In genomic region chr6:49986551-49986950, GRCh38 we compare ENCODE assay signal across 39 cellular contexts. TPM values are rescaled to one million over a fixed set of nuclear protein-coding genes. Genes with fewer than 3 reads are reported as not detected.
"Had no signal": no experiment of that assay in that cellular context is flagged by ENCODE, and none has a peak within 500 bp of the region (broad histone marks: within the 10 kb centered on the region; RNA-seq: fewer than 3 reads in every experiment).

No MANE protein-coding gene starts in this region.

- H3K4me3 ChIP-seq: adrenal gland, ascending aorta, body of pancreas, breast epithelium, cardiac muscle cell had no signal

- H3K36me3 ChIP-seq: adrenal gland, ascending aorta, brain microvascular endothelial cell, breast epithelium, cardiac muscle cell had no signal

- ATAC-seq: activated naive CD4-positive, alpha-beta T cell treated with anti-CD3 and anti-CD28 coated beads, Interleukin-2, amount 50 U/mL, for 72 hours; activated naive CD8-positive, alpha-beta T cell treated with anti-CD3 and anti-CD28 coated beads, Interleukin-2, amount 50 U/mL, for 24 hours; activated T-cell treated with anti-CD3 and anti-CD28 coated beads, Interleukin-2, amount 50 U/mL, for 4 hours; activated T-cell treated with anti-CD3 and anti-CD28 coated beads, Interleukin-2, amount 50 U/mL, for 72 hours; activated T-helper 17 cell treated with anti-CD3 and anti-CD28 coated beads, Interleukin-2, amount 50 U/mL, for 72 hours; body of pancreas had no signal

- H3K27me3 ChIP-seq: adrenal gland, ascending aorta, brain microvascular endothelial cell, breast epithelium, cardiac muscle cell had no signal

- H3K27ac ChIP-seq: adrenal gland, ascending aorta, body of pancreas, brain microvascular endothelial cell, breast epithelium, cardiac muscle cell had no signal

- H3K9me3 ChIP-seq: adrenal gland, ascending aorta, body of pancreas, breast epithelium had no signal

- DNase-seq: activated effector memory CD4-positive, alpha-beta T cell treated with anti-CD3 and anti-CD28 coated beads, Interleukin-2, amount 50 U/mL, for 16 hours; activated effector memory CD4-positive, alpha-beta T cell treated with Interleukin-2 at 50 U/mL for 16 hours; activated gamma-delta T cell; activated gamma-delta T cell treated with Interleukin-2 at 50 U/mL for 16 hours; activated naive CD4-positive, alpha-beta T cell; activated naive CD4-positive, alpha-beta T cell treated with anti-CD3 and anti-CD28 coated beads for 36 hours; activated naive CD4-positive, alpha-beta T cell treated with anti-CD3 and anti-CD28 coated beads, Interleukin-2, amount 10 ng/mL, durations not matched to agents 7 days and 5 days; activated naive CD4-positive, alpha-beta T cell treated with anti-CD3 and anti-CD28 coated beads, Interleukin-2, amount 50 U/mL, for 16 hours; activated naive CD4-positive, alpha-beta T cell treated with Interleukin-2 at 50 U/mL for 16 hours; activated naive CD8-positive, alpha-beta T cell treated with anti-CD3 and anti-CD28 coated beads for 36 hours; activated naive CD8-positive, alpha-beta T cell treated with anti-CD3 and anti-CD28 coated beads, Interleukin-2, amount 10 ng/mL, durations not matched to agents 7 days and 5 days; activated naive CD8-positive, alpha-beta T cell treated with anti-CD3 and anti-CD28 coated beads, Interleukin-2, amount 50 U/mL, for 24 hours; activated T-cell treated with anti-CD3 and anti-CD28 coated beads, Interleukin-2, amount 50 U/mL, for 24 hours; activated T-cell treated with anti-CD3 and anti-CD28 coated beads, Interleukin-2, amount 50 U/mL, for 4 hours; activated T-cell treated with anti-CD3 and anti-CD28 coated beads, Interleukin-2, amount 50 U/mL, for 48 hours; activated T-cell treated with anti-CD3 and anti-CD28 coated beads, Interleukin-2, amount 50 U/mL, for 72 hours; adrenal gland; amniotic stem cell; amygdala; anterior cingulate cortex; aorta; body of pancreas; brain microvascular endothelial cell; caudate nucleus; central memory CD4-positive, alpha-beta T cell; cerebellar nuclear complex had no signal

- FAIRE-seq: astrocyte, bronchial epithelial cell had no signal

- H3K4me1 ChIP-seq: adrenal gland, ascending aorta, body of pancreas, breast epithelium had no signal

RNA-seq across cellular contexts. Expression of gene DEFB113, which starts 17.1 kb away (rescaled TPM):
- total RNA-seq: activated naive CD4-positive, alpha-beta T cell treated with anti-CD3 and anti-CD28 coated beads for 36 hours; activated naive CD4-positive, alpha-beta T cell treated with anti-CD3 and anti-CD28 coated beads, Interleukin-2, amount 50 U/mL, for 72 hours; activated naive CD8-positive, alpha-beta T cell treated with anti-CD3 and anti-CD28 coated beads for 36 hours; activated naive CD8-positive, alpha-beta T cell treated with anti-CD3 and anti-CD28 coated beads, Interleukin-2, amount 10 ng/mL, durations not matched to agents 7 days and 5 days; activated T-cell treated with anti-CD3 and anti-CD28 coated beads, Interleukin-2, amount 50 U/mL, for 4 hours; activated T-cell treated with anti-CD3 and anti-CD28 coated beads, Interleukin-2, amount 50 U/mL, for 72 hours; activated T-helper 1 cell treated with anti-CD3 and anti-CD28 coated beads, Interleukin-12 subunit alpha, Interleukin-12 subunit beta, Interleukin-2, Interleukin-4 antibody, amounts not matched to agents 30 ng/mL and 10 ng/mL and 1 ng/mL, durations not matched to agents 14 hours and 24 hours and 36 hours; activated T-helper 17 cell treated with anti-CD3 and anti-CD28 coated beads, Interleukin-2, amount 50 U/mL, for 72 hours; activated T-helper 2 cell treated with anti-CD3 and anti-CD28 coated beads, Interferon-gamma antibody, Interleukin-2, Interleukin-4, amounts not matched to agents 10 μg/mL and 5 μg/mL and 100 μg/mL, durations not matched to agents 14 hours and 24 hours and 36 hours; adrenal gland; aorta; ascending aorta; astrocyte; body of pancreas; breast epithelium; bronchial epithelial cell; cardiac muscle cell; cardiac septum; cerebellum; chondrocyte had no signal
- polyA plus RNA-seq: adipose tissue, adrenal gland, aorta, cardiac muscle cell had no signal

RNA-seq across cellular contexts. Expression of gene DEFB114, which starts 22.6 kb away (rescaled TPM):
- total RNA-seq: activated naive CD4-positive, alpha-beta T cell treated with anti-CD3 and anti-CD28 coated beads for 36 hours; activated naive CD4-positive, alpha-beta T cell treated with anti-CD3 and anti-CD28 coated beads, Interleukin-2, amount 50 U/mL, for 72 hours; activated naive CD8-positive, alpha-beta T cell treated with anti-CD3 and anti-CD28 coated beads for 36 hours; activated naive CD8-positive, alpha-beta T cell treated with anti-CD3 and anti-CD28 coated beads, Interleukin-2, amount 10 ng/mL, durations not matched to agents 7 days and 5 days; activated T-cell treated with anti-CD3 and anti-CD28 coated beads, Interleukin-2, amount 50 U/mL, for 4 hours; activated T-cell treated with anti-CD3 and anti-CD28 coated beads, Interleukin-2, amount 50 U/mL, for 72 hours; activated T-helper 1 cell treated with anti-CD3 and anti-CD28 coated beads, Interleukin-12 subunit alpha, Interleukin-12 subunit beta, Interleukin-2, Interleukin-4 antibody, amounts not matched to agents 30 ng/mL and 10 ng/mL and 1 ng/mL, durations not matched to agents 14 hours and 24 hours and 36 hours; activated T-helper 17 cell treated with anti-CD3 and anti-CD28 coated beads, Interleukin-2, amount 50 U/mL, for 72 hours; activated T-helper 2 cell treated with anti-CD3 and anti-CD28 coated beads, Interferon-gamma antibody, Interleukin-2, Interleukin-4, amounts not matched to agents 10 μg/mL and 5 μg/mL and 100 μg/mL, durations not matched to agents 14 hours and 24 hours and 36 hours; adrenal gland; aorta; ascending aorta; astrocyte; body of pancreas; breast epithelium; bronchial epithelial cell; cardiac muscle cell; cardiac septum; cerebellum; chondrocyte had no signal
- polyA plus RNA-seq: adipose tissue, adrenal gland, aorta, cardiac muscle cell had no signal

RNA-seq across cellular contexts. Expression of gene DEFB110, which starts 35.2 kb away (rescaled TPM):
- total RNA-seq: activated naive CD4-positive, alpha-beta T cell treated with anti-CD3 and anti-CD28 coated beads for 36 hours; activated naive CD4-positive, alpha-beta T cell treated with anti-CD3 and anti-CD28 coated beads, Interleukin-2, amount 50 U/mL, for 72 hours; activated naive CD8-positive, alpha-beta T cell treated with anti-CD3 and anti-CD28 coated beads for 36 hours; activated naive CD8-positive, alpha-beta T cell treated with anti-CD3 and anti-CD28 coated beads, Interleukin-2, amount 10 ng/mL, durations not matched to agents 7 days and 5 days; activated T-cell treated with anti-CD3 and anti-CD28 coated beads, Interleukin-2, amount 50 U/mL, for 4 hours; activated T-cell treated with anti-CD3 and anti-CD28 coated beads, Interleukin-2, amount 50 U/mL, for 72 hours; activated T-helper 1 cell treated with anti-CD3 and anti-CD28 coated beads, Interleukin-12 subunit alpha, Interleukin-12 subunit beta, Interleukin-2, Interleukin-4 antibody, amounts not matched to agents 30 ng/mL and 10 ng/mL and 1 ng/mL, durations not matched to agents 14 hours and 24 hours and 36 hours; activated T-helper 17 cell treated with anti-CD3 and anti-CD28 coated beads, Interleukin-2, amount 50 U/mL, for 72 hours; activated T-helper 2 cell treated with anti-CD3 and anti-CD28 coated beads, Interferon-gamma antibody, Interleukin-2, Interleukin-4, amounts not matched to agents 10 μg/mL and 5 μg/mL and 100 μg/mL, durations not matched to agents 14 hours and 24 hours and 36 hours; adrenal gland; aorta; ascending aorta; astrocyte; body of pancreas; breast epithelium; bronchial epithelial cell; cardiac muscle cell; cardiac septum; cerebellum; chondrocyte had no signal
- polyA plus RNA-seq: adipose tissue, adrenal gland, aorta, cardiac muscle cell had no signal
